In genomic region chr7:41938371-41938770, GRCh38 we compare ENCODE assay signal across 5 cellular contexts.
"Had no signal": no experiment of that assay in that cellular context is flagged by ENCODE, and none has a peak within 500 bp of the region (broad histone marks: within the 10 kb centered on the region; RNA-seq: fewer than 3 reads in every experiment).

No MANE protein-coding gene starts in this region.

- H3K4me2 ChIP-seq: GM23338 had no signal

- ATAC-seq: GM23338, HepG2 had no signal

- DNase-seq: H9, HCEC 1CT had no signal

- H3K4me3 ChIP-seq: GM23338 had no signal

- H3K27ac ChIP-seq: HL-60 had no signal
